In the genomic region with DNA sequence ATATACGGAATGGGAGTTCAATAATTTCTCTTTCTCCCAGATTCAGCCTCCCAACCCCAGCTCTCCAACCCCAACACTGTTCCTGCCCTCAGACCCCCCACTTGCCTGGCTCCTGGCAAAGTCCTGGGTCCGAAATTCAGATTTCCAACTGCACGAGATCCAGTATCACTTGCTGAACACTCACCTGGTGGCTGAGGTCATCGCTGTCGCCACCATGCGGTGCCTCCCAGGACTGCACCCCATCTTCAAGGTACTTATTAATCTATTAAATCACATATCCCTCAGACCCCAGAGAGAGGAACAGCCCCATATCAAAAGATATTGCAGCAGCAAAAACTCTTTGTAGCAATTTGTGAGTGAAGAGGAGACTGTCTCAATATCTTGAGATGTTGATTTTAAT, we compare ENCODE assay signal across 1 cellular context.
TF ChIP-seq lines count a peak whose summit lies in the region.

No MANE protein-coding gene starts in this region.

TF ChIP-seq in GM23338, 12 proteins besides CTCF, POLR2A, EP300 and RAD21 (continued from another document):
- TF ChIP-seq, protein P1, sequence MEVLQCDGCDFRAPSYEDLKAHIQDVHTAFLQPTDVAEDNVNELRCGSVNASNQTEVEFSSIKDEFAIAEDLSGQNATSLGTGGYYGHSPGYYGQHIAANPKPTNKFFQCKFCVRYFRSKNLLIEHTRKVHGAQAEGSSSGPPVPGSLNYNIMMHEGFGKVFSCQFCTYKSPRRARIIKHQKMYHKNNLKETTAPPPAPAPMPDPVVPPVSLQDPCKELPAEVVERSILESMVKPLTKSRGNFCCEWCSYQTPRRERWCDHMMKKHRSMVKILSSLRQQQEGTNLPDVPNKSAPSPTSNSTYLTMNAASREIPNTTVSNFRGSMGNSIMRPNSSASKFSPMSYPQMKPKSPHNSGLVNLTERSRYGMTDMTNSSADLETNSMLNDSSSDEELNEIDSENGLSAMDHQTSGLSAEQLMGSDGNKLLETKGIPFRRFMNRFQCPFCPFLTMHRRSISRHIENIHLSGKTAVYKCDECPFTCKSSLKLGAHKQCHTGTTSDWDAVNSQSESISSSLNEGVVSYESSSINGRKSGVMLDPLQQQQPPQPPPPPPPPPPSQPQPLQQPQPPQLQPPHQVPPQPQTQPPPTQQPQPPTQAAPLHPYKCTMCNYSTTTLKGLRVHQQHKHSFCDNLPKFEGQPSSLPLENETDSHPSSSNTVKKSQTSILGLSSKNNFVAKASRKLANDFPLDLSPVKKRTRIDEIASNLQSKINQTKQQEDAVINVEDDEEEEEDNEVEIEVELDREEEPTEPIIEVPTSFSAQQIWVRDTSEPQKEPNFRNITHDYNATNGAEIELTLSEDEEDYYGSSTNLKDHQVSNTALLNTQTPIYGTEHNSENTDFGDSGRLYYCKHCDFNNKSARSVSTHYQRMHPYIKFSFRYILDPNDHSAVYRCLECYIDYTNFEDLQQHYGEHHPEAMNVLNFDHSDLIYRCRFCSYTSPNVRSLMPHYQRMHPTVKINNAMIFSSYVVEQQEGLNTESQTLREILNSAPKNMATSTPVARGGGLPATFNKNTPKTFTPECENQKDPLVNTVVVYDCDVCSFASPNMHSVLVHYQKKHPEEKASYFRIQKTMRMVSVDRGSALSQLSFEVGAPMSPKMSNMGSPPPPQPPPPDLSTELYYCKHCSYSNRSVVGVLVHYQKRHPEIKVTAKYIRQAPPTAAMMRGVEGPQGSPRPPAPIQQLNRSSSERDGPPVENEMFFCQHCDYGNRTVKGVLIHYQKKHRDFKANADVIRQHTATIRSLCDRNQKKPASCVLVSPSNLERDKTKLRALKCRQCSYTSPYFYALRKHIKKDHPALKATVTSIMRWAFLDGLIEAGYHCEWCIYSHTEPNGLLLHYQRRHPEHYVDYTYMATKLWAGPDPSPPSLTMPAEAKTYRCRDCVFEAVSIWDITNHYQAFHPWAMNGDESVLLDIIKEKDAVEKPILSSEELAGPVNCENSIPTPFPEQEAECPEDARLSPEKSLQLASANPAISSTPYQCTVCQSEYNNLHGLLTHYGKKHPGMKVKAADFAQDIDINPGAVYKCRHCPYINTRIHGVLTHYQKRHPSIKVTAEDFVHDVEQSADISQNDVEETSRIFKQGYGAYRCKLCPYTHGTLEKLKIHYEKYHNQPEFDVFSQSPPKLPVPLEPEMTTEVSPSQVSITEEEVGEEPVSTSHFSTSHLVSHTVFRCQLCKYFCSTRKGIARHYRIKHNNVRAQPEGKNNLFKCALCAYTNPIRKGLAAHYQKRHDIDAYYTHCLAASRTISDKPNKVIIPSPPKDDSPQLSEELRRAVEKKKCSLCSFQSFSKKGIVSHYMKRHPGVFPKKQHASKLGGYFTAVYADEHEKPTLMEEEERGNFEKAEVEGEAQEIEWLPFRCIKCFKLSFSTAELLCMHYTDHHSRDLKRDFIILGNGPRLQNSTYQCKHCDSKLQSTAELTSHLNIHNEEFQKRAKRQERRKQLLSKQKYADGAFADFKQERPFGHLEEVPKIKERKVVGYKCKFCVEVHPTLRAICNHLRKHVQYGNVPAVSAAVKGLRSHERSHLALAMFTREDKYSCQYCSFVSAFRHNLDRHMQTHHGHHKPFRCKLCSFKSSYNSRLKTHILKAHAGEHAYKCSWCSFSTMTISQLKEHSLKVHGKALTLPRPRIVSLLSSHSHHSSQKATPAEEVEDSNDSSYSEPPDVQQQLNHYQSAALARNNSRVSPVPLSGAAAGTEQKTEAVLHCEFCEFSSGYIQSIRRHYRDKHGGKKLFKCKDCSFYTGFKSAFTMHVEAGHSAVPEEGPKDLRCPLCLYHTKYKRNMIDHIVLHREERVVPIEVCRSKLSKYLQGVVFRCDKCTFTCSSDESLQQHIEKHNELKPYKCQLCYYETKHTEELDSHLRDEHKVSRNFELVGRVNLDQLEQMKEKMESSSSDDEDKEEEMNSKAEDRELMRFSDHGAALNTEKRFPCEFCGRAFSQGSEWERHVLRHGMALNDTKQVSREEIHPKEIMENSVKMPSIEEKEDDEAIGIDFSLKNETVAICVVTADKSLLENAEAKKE (CRISPR knock-in tag; IDR thresholded peaks at IDR 0.05): no peak
- TF ChIP-seq ZNF114 (CRISPR knock-in tag; IDR thresholded peaks at IDR 0.05): no peak
